ENCODE assay signal across 15 cellular contexts in the genomic region with DNA sequence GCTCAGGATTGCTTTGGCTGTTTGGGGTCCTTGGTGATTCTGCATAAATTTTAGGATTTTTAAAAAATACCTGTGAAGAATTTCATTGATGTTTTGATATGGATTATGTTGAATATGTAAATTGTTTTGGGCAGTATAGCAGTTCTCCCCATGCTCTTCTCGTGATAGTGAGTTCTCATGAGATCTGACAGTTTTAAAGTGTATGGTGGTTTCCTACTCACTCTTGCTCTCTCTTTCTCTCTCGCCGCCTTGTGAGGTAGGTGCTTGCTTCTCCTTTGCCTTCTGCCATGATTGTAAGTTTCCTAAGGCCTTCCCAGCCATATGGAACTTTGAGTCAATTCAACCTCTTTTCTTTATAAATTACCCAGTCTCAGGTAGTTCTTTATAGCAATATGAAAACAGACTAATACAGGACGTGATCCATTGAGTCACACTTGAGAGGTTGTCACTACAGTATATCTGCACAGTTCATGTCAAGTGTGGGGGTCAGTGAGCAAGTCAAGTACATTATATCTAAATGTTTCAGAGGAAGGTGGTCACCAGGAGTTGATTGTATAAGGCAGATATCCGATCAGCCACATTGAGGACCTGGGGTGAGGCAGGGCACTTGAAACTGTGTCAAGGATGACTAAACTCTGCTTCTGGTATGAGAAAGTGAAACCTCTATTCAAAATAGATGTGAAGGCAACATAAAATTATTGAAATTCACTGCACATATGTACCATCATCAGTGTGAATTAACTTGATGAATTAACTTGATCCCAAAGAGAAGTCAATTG.
DNase-seq lines count a peak whose midpoint lies in the region; ATAC-seq, FAIRE-seq and TF ChIP-seq lines count a peak whose summit lies in the region.
"Had no signal": no experiment of that assay in that cellular context is flagged by ENCODE, and none has a peak within 500 bp of the region (broad histone marks: within the 10 kb centered on the region; RNA-seq: fewer than 3 reads in every experiment).

No MANE protein-coding gene starts in this region.

- no peak for FAIRE-seq in GM12878 (lab: Jason Lieb, UNC)

- no peak overlapping the region for H3K4me3 ChIP-seq in GM12878
- H3K4me3 ChIP-seq in SK-N-SH (ENCODE audit: low read depth in 2 of 2, low read length in 1 of 2), result no peak overlapping the region
- H3K4me3 ChIP-seq: psoas muscle, transverse colon had no signal

- intact Hi-C loops in GM12878 (cut with micrococcal nuclease; ENCODE audit: unreplicated experiment), result no loop called here
- intact Hi-C loops in CD4-positive, alpha-beta T cell (cut with DNase I, micrococcal nuclease), result no loop called here
- intact Hi-C loops in posterior vena cava (cut with DNase I), result no loop called here

- no peaks in the 10 kb centered on the region for H3K4me1 Mint-ChIP-seq in CD4-positive, alpha-beta T cell (ENCODE audit: low read depth)

- TF ChIP-seq POLR2A in GM12878 (IDR thresholded peaks at IDR 0.05; ENCODE audit: low read depth, low read length), result no peak

- in situ Hi-C loops in GM12878 (cut with MboI), result no loop called here

- CTCF ChIA-PET in GM12878 (lab: Yijun Ruan, JAX) (interaction anchor here (0.6 to 1.0 kb wide), 2 partner anchors 16 to 56 kb away, joined by 3 read pairs; no protein-coding TSS in a partner anchor), SK-N-SH (lab: Yijun Ruan, JAX) (no interaction called here)
- CTCF ChIA-PET in CD4-positive, alpha-beta T cell (lab: Charles Lee), result no interaction called here

- H3K27me3 Mint-ChIP-seq in CD4-positive, alpha-beta T cell, result no peaks in the 10 kb centered on the region

- no peak for TF ChIP-seq EP300 in GM12878 (IDR thresholded peaks at IDR 0.05; ENCODE audit: borderline replicate concordance in 1 of 2, control insufficient read depth in 1 of 2, low read depth in 2 of 2, low read length in 2 of 2)
- no peak for TF ChIP-seq EP300 in SK-N-SH (IDR thresholded peaks at IDR 0.05; ENCODE audit: borderline replicate concordance in 1 of 2, low read depth in 1 of 2, low read length in 1 of 2)

- ATAC-seq in GM18873 (IDR thresholded peaks at IDR 0.05; ENCODE audit: low FRiP score, unreplicated experiment) (peak; percentile 97), GM21515 (IDR thresholded peaks at IDR 0.05; ENCODE audit: unreplicated experiment) (peak; percentile 90), HG03064 (IDR thresholded peaks at IDR 0.05; ENCODE audit: low read depth, unreplicated experiment) (peak; percentile 93), GM12878 (peak; percentile 99)
- ATAC-seq in CD4-positive, alpha-beta T cell (ENCODE audit: poor library complexity), result no peak
- ATAC-seq: psoas muscle had no signal

- no peaks in the 10 kb centered on the region for H3K9me2 ChIP-seq in SK-N-SH

- no peak for TF ChIP-seq CTCF in GM12878 (IDR thresholded peaks at IDR 0.05 in 2 of 3, conservative IDR thresholded peaks at IDR 0.05 in 1 of 3; ENCODE audit: control insufficient read depth in 2 of 3, extremely low read depth in 1 of 3, insufficient read depth in 1 of 3, low read depth in 3 of 3, low read length in 3 of 3)
- TF ChIP-seq CTCF in CD4-positive, alpha-beta T cell (IDR thresholded peaks at IDR 0.05), result no peak
- TF ChIP-seq CTCF in SK-N-SH (IDR thresholded peaks at IDR 0.05), result no peak
- TF ChIP-seq CTCF in GM10266 (IDR thresholded peaks at IDR 0.05; ENCODE audit: control insufficient read depth, insufficient read depth, low read depth, missing control alignments), result no peak

- H3K4me2 ChIP-seq in GM12878 (ENCODE audit: control insufficient read depth, insufficient read depth) (peak overlapping the region; percentile 13; the same call in 1 of the 2 replicates), SK-N-SH (no peak overlapping the region)

- H2AFZ ChIP-seq in GM12878 (ENCODE audit: control insufficient read depth, low read depth, low read length) (no peak overlapping the region), SK-N-SH (ENCODE audit: low read depth) (no peak overlapping the region)

- H3K9me3 Mint-ChIP-seq in CD4-positive, alpha-beta T cell, result no peaks in the 10 kb centered on the region

- no TSS peak for BruUV-seq in GM12878 (replicated peaks; lab: Mats Ljungman, UMichigan)

- H4K20me1 ChIP-seq in GM12878 (ENCODE audit: control insufficient read depth, insufficient read depth) (no peaks in the 10 kb centered on the region), SK-N-SH (ENCODE audit: insufficient read depth) (no peaks in the 10 kb centered on the region)

- 40% methylated on average over 5 of the region's 5 CpGs for WGBS in GM12878 (ENCODE audit: insufficient coverage, insufficient replicate concordance, low lambda C conversion rate, missing lambda C conversion rate)
- WGBS in SK-N-SH (ENCODE audit: low lambda C conversion rate), result 62% methylated on average over 5 of the region's 5 CpGs

- no peaks in the 10 kb centered on the region for H3K79me2 ChIP-seq in GM12878 (ENCODE audit: control insufficient read depth, insufficient read depth, low read length)
- H3K79me2 ChIP-seq in SK-N-SH (ENCODE audit: insufficient read depth), result no peaks in the 10 kb centered on the region

- no peak overlapping the region for H3K27ac Mint-ChIP-seq in CD4-positive, alpha-beta T cell

- no peak overlapping the region for H3K27ac ChIP-seq in GM12878 (ENCODE audit: control insufficient read depth, insufficient read depth)
- no peak overlapping the region for H3K27ac ChIP-seq in CD4-positive, alpha-beta T cell (ENCODE audit: low read depth, low read length)
- no peak overlapping the region for H3K27ac ChIP-seq in SK-N-SH (ENCODE audit: low read depth in 2 of 2, low read length in 1 of 2)
- H3K27ac ChIP-seq: psoas muscle, transverse colon had no signal

- POLR2A ChIA-PET in GM12878 (lab: Charles Lee) (no interaction called here), SK-N-SH (lab: Yijun Ruan, JAX) (no interaction called here)
- POLR2A ChIA-PET in CD4-positive, alpha-beta T cell (lab: Charles Lee), result no interaction called here

- no peaks in the 10 kb centered on the region for H3K27me3 ChIP-seq in GM12878 (replicated peaks in 1 of 2; ENCODE audit: control insufficient read depth in 2 of 2, insufficient read depth in 2 of 2, low read length in 1 of 2)
- no peaks in the 10 kb centered on the region for H3K27me3 ChIP-seq in CD4-positive, alpha-beta T cell (ENCODE audit: control insufficient read depth, insufficient read depth, low read length)
- H3K27me3 ChIP-seq in SK-N-SH (ENCODE audit: insufficient read depth), result no peaks in the 10 kb centered on the region
- H3K27me3 ChIP-seq: transverse colon had no signal

- DNase-seq in GM12878 (ENCODE audit: low read depth, low spot score), result no peak
- no peak for DNase-seq in CD4-positive, alpha-beta T cell
- DNase-seq in SK-N-SH, result no peak
- no peak for DNase-seq in GM10266 (ENCODE audit: extremely low spot score)
- DNase-seq in posterior vena cava (ENCODE audit: low spot score), result no peak
- DNase-seq: amniotic stem cell; effector CD4-positive, alpha-beta T cell; KG1; mesenchymal stem cell; NCI-H748 treated with DMSO at 0.1 percent for 48 hours; psoas muscle; transverse colon had no signal

- no peaks in the 10 kb centered on the region for H3F3A ChIP-seq in SK-N-SH (replicated peaks; ENCODE audit: insufficient read depth)

- H3K36me3 ChIP-seq in GM12878 (ENCODE audit: control insufficient read depth in 2 of 2, insufficient read depth in 2 of 2, low read length in 1 of 2) (no peaks in the 10 kb centered on the region), SK-N-SH (replicated peaks in 1 of 2; ENCODE audit: control insufficient read depth in 1 of 2, insufficient read depth in 2 of 2, low read length in 1 of 2) (no peaks in the 10 kb centered on the region)
- H3K36me3 ChIP-seq: transverse colon had no signal

- H3K9ac ChIP-seq in GM12878 (ENCODE audit: control insufficient read depth, insufficient read depth, low read length) (no peak overlapping the region), SK-N-SH (no peak overlapping the region)

- H3K4me1 ChIP-seq in GM12878 (ENCODE audit: control insufficient read depth, insufficient read depth, low read length) (no peaks in the 10 kb centered on the region; the same call in 1 of the 2 replicates), SK-N-SH (ENCODE audit: control insufficient read depth in 1 of 2, insufficient read depth in 2 of 2, low read depth in 1 of 2, low read length in 1 of 2) (no peaks in the 10 kb centered on the region)
- H3K4me1 ChIP-seq: psoas muscle had no signal

- H3K4me3 Mint-ChIP-seq in CD4-positive, alpha-beta T cell, result no peak overlapping the region

- SMC1A ChIA-PET in GM12878 (lab: Charles Lee; ENCODE audit: uncharacterized antibody, unreplicated experiment), result no interaction called here

- TF ChIP-seq RAD21 in GM12878 (IDR thresholded peaks at IDR 0.05; ENCODE audit: insufficient read depth, low read depth, low read length) (no peak), SK-N-SH (IDR thresholded peaks at IDR 0.05; ENCODE audit: low read length) (no peak)

- RAD21 ChIA-PET in GM12878 (lab: Charles Lee; ENCODE audit: unreplicated experiment), result no interaction called here

- H3K9me3 ChIP-seq in GM12878 (replicated peaks; ENCODE audit: control insufficient read depth, insufficient read depth, low read length) (no peaks in the 10 kb centered on the region), SK-N-SH (no peaks in the 10 kb centered on the region)
- H3K9me3 ChIP-seq in CD4-positive, alpha-beta T cell (ENCODE audit: control insufficient read depth, low read length), result no peaks in the 10 kb centered on the region
- H3K9me3 ChIP-seq: psoas muscle, transverse colon had no signal

- no peaks in the 10 kb centered on the region for H3K36me3 Mint-ChIP-seq in CD4-positive, alpha-beta T cell (ENCODE audit: low read depth)

TF ChIP-seq in GM12878, 131 proteins besides CTCF, POLR2A, EP300 and RAD21 (continues in another document):
- TF ChIP-seq IKZF2 (IDR thresholded peaks at IDR 0.05) (no peak), RUNX3 (IDR thresholded peaks at IDR 0.05; ENCODE audit: low read length) (no peak)

TF ChIP-seq in SK-N-SH, 30 proteins besides CTCF, POLR2A, EP300 and RAD21 (continues in another document):
- TF ChIP-seq NRF1 (IDR thresholded peaks at IDR 0.05; ENCODE audit: low read depth, low read length), result no peak
- no peak for TF ChIP-seq JUND (IDR thresholded peaks at IDR 0.05)
- TF ChIP-seq, protein P1, sequence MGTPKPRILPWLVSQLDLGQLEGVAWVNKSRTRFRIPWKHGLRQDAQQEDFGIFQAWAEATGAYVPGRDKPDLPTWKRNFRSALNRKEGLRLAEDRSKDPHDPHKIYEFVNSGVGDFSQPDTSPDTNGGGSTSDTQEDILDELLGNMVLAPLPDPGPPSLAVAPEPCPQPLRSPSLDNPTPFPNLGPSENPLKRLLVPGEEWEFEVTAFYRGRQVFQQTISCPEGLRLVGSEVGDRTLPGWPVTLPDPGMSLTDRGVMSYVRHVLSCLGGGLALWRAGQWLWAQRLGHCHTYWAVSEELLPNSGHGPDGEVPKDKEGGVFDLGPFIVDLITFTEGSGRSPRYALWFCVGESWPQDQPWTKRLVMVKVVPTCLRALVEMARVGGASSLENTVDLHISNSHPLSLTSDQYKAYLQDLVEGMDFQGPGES (IDR thresholded peaks at IDR 0.05; ENCODE audit: low read depth, low read length), result no peak
- no peak for TF ChIP-seq FOSL2 (IDR thresholded peaks at IDR 0.05; ENCODE audit: borderline replicate concordance, low read depth)
- TF ChIP-seq GATA2 (CRISPR knock-in tag; IDR thresholded peaks at IDR 0.05), result no peak
